Comparison of ENCODE assay signal across 31 cellular contexts in the genomic region with DNA sequence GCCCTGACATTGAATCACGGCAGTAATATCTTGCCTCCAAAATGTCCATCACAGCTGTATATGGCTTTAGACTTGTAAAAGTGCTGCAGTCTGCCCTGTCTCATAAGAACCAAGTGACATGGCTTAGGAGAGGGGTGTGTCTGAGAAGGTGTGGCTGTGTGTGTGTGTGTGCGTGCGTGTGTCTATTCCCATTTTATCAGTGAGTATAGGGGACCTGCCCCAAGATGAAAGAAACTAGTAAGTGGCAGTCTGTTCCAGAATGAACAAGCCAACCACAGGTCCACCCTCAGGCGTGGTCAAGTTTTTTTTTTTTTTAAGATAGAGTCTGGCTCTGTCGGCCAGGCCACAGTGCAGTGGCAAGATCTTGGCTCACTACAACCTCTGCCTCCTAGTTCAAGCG. TPM values are rescaled to one million over a fixed set of nuclear protein-coding genes. Genes with fewer than 3 reads are reported as not detected.
DNase-seq lines count a peak whose midpoint lies in the region; ATAC-seq and TF ChIP-seq lines count a peak whose summit lies in the region.
"Had no signal": no experiment of that assay in that cellular context is flagged by ENCODE, and none has a peak within 500 bp of the region (broad histone marks: within the 10 kb centered on the region; RNA-seq: fewer than 3 reads in every experiment).

No MANE protein-coding gene starts in this region.

- no peak overlapping the region for H3K27ac Mint-ChIP-seq in activated CD8-positive, alpha-beta T cell treated with anti-CD3 and anti-CD28 coated beads for 36 hours
- H3K27ac Mint-ChIP-seq in activated CD8-positive, alpha-beta T cell treated with anti-CD3 and anti-CD28 coated beads, Interleukin-2, amount 10 ng/mL, durations not matched to agents 7 days and 5 days = no peak overlapping the region
- H3K27ac Mint-ChIP-seq: brain; CD4-positive, alpha-beta T cell; neural progenitor cell; T-helper 17 cell had no signal

- no peak overlapping the region for H3K4me3 Mint-ChIP-seq in activated CD8-positive, alpha-beta T cell treated with anti-CD3 and anti-CD28 coated beads for 36 hours
- no peak overlapping the region for H3K4me3 Mint-ChIP-seq in activated CD8-positive, alpha-beta T cell treated with anti-CD3 and anti-CD28 coated beads, Interleukin-2, amount 10 ng/mL, durations not matched to agents 7 days and 5 days
- H3K4me3 Mint-ChIP-seq: brain; CD4-positive, alpha-beta T cell; neural progenitor cell; T-helper 17 cell had no signal

- no peak for ATAC-seq in activated CD8-positive, alpha-beta T cell treated with anti-CD3 and anti-CD28 coated beads for 36 hours
- ATAC-seq in activated CD8-positive, alpha-beta T cell treated with anti-CD3 and anti-CD28 coated beads, Interleukin-2, amount 10 ng/mL, durations not matched to agents 7 days and 5 days = no peak
- no peak for ATAC-seq in HG03354 (IDR thresholded peaks at IDR 0.05; ENCODE audit: poor library complexity, severe bottlenecking, unreplicated experiment)
- ATAC-seq: gastroesophageal sphincter had no signal

- DNase-seq in activated CD8-positive, alpha-beta T cell treated with anti-CD3 and anti-CD28 coated beads for 36 hours = peak; percentile 16
- no peak for DNase-seq in activated CD8-positive, alpha-beta T cell treated with anti-CD3 and anti-CD28 coated beads, Interleukin-2, amount 10 ng/mL, durations not matched to agents 7 days and 5 days
- DNase-seq in RWPE1 (ENCODE audit: low spot score) (no peak), esophagus squamous epithelium (lab: John Stamatoyannopoulos, UW) (no peak), stomach (no peak), left ventricle myocardium inferior (no peak)
- no peak for DNase-seq in activated CD4-positive, alpha-beta T cell treated with anti-CD3 and anti-CD28 coated beads, Interleukin-2, amount 50 U/mL, for 4 hours
- DNase-seq: activated gamma-delta T cell treated with Interleukin-2 at 50 U/mL for 16 hours; CD4-positive, alpha-beta T cell; effector CD4-positive, alpha-beta T cell; hypothalamus; KG1; NCI-H146; NCI-H510A treated with DMSO at 0.1 percent for 48 hours; sigmoid colon; stimulated activated CD4-positive, alpha-beta T cell treated with anti-CD3 and anti-CD28 coated beads, Interleukin-15, amount 100 ng/mL, for 24 hours; T-helper 17 cell had no signal

- CTCF ChIA-PET in activated CD8-positive, alpha-beta T cell treated with anti-CD3 and anti-CD28 coated beads for 36 hours (lab: Charles Lee) = interaction anchor here (5.2 kb wide), 1 partner anchor 15 kb away, joined by 40 read pairs; a partner anchor contains a TSS
- CTCF ChIA-PET in activated CD8-positive, alpha-beta T cell treated with anti-CD3 and anti-CD28 coated beads, Interleukin-2, amount 10 ng/mL, durations not matched to agents 7 days and 5 days (lab: Charles Lee) = interaction anchor here (1.9 kb wide), 1 partner anchor 10 kb away, joined by 5 read pairs; no protein-coding TSS in a partner anchor
- CTCF ChIA-PET in RWPE1 (lab: Yijun Ruan, JAX) = interaction anchor here (0.6 to 2.0 kb wide), 5 partner anchors 12 to 25 kb away, joined by 4 to 19 read pairs (median 9); a partner anchor contains a TSS

- peaks cover 6% of the 10 kb centered on the region for H3K27me3 Mint-ChIP-seq in activated CD8-positive, alpha-beta T cell treated with anti-CD3 and anti-CD28 coated beads for 36 hours
- H3K27me3 Mint-ChIP-seq in activated CD8-positive, alpha-beta T cell treated with anti-CD3 and anti-CD28 coated beads, Interleukin-2, amount 10 ng/mL, durations not matched to agents 7 days and 5 days (ENCODE audit: low read depth) = peaks cover 10% of the 10 kb centered on the region
- H3K27me3 Mint-ChIP-seq: CD4-positive, alpha-beta T cell; T-helper 17 cell had no signal

- no peak for TF ChIP-seq EP300 in stomach (IDR thresholded peaks at IDR 0.05)

- intact Hi-C loops in activated CD8-positive, alpha-beta T cell treated with anti-CD3 and anti-CD28 coated beads for 36 hours (cut with micrococcal nuclease) = no loop called here
- intact Hi-C loops in esophagus squamous epithelium (cut with DNase I) = no loop called here
- intact Hi-C loops in stomach (cut with DNase I; ENCODE audit: low total_unique reads) = no loop called here
- intact Hi-C loops in left ventricle myocardium inferior (cut with micrococcal nuclease) = no loop called here

- no peaks in the 10 kb centered on the region for H3K36me3 Mint-ChIP-seq in activated CD8-positive, alpha-beta T cell treated with anti-CD3 and anti-CD28 coated beads for 36 hours (ENCODE audit: low read depth)
- no peaks in the 10 kb centered on the region for H3K36me3 Mint-ChIP-seq in activated CD8-positive, alpha-beta T cell treated with anti-CD3 and anti-CD28 coated beads, Interleukin-2, amount 10 ng/mL, durations not matched to agents 7 days and 5 days (ENCODE audit: low read depth)
- H3K36me3 Mint-ChIP-seq: brain, neural progenitor cell had no signal

- H3K9me3 ChIP-seq in esophagus squamous epithelium = no peaks in the 10 kb centered on the region
- H3K9me3 ChIP-seq in stomach = peaks cover 0 to 4% (median 0%) of the 10 kb centered on the region in 4 donors
- peaks cover 8% of the 10 kb centered on the region for H3K9me3 ChIP-seq in left ventricle myocardium inferior (replicated peaks)
- H3K9me3 ChIP-seq: esophagus muscularis mucosa, gastroesophageal sphincter, prostate gland, sigmoid colon, SJSA1 had no signal

- peaks cover 19% of the 10 kb centered on the region for H3K4me1 Mint-ChIP-seq in activated CD8-positive, alpha-beta T cell treated with anti-CD3 and anti-CD28 coated beads for 36 hours (ENCODE audit: low read depth)
- peaks cover 21% of the 10 kb centered on the region for H3K4me1 Mint-ChIP-seq in activated CD8-positive, alpha-beta T cell treated with anti-CD3 and anti-CD28 coated beads, Interleukin-2, amount 10 ng/mL, durations not matched to agents 7 days and 5 days (ENCODE audit: low read depth)

- POLR2A ChIA-PET in activated CD8-positive, alpha-beta T cell treated with anti-CD3 and anti-CD28 coated beads for 36 hours (lab: Charles Lee) = no interaction called here
- POLR2A ChIA-PET in activated CD8-positive, alpha-beta T cell treated with anti-CD3 and anti-CD28 coated beads, Interleukin-2, amount 10 ng/mL, durations not matched to agents 7 days and 5 days (lab: Charles Lee) = no interaction called here
- POLR2A ChIA-PET in RWPE1 (lab: Yijun Ruan, JAX; ENCODE audit: low non-redundant PET) = no interaction called here

- H3K4me3 ChIP-seq in esophagus squamous epithelium (no peak overlapping the region), stomach (no peak overlapping the region), left ventricle myocardium inferior (no peak overlapping the region)
- H3K4me3 ChIP-seq: esophagus muscularis mucosa, gastroesophageal sphincter, neural progenitor cell, prostate gland, sigmoid colon, SJSA1 had no signal

- H3K27me3 ChIP-seq in esophagus squamous epithelium (no peaks in the 10 kb centered on the region), stomach (no peaks in the 10 kb centered on the region), left ventricle myocardium inferior (ENCODE audit: low read depth) (peaks cover 2% of the 10 kb centered on the region)
- H3K27me3 ChIP-seq: esophagus muscularis mucosa, gastroesophageal sphincter, SJSA1 had no signal

- H3K27ac ChIP-seq in RWPE1 (peak overlapping the region; percentile 67), esophagus squamous epithelium (peak overlapping the region in 3 of 4 donors; percentile 64 to 85 (median 82)), stomach (peak overlapping the region; percentile 13 to 71 (median 56)), left ventricle myocardium inferior (replicated peaks) (no peak overlapping the region)
- H3K27ac ChIP-seq: esophagus muscularis mucosa, gastroesophageal sphincter, neural progenitor cell, prostate gland, sigmoid colon, SJSA1, VCaP had no signal

- 49 to 60% methylated on average over 6 of the region's 6 CpGs for WGBS in esophagus squamous epithelium, 2 donors
- 31 to 79% (median 47%) methylated on average over 6 of the region's 6 CpGs for WGBS in stomach, 5 donors

- H3K36me3 ChIP-seq in esophagus squamous epithelium (no peaks in the 10 kb centered on the region), stomach (no peaks in the 10 kb centered on the region), left ventricle myocardium inferior (no peaks in the 10 kb centered on the region)
- H3K36me3 ChIP-seq: esophagus muscularis mucosa, gastroesophageal sphincter, neural progenitor cell, prostate gland, sigmoid colon, SJSA1 had no signal

- H3K4me1 ChIP-seq in esophagus squamous epithelium (peaks cover 1 to 50% (median 3%) of the 10 kb centered on the region in 3 donors), stomach (peaks cover 0 to 12% (median 0%) of the 10 kb centered on the region in 4 donors), left ventricle myocardium inferior (no peaks in the 10 kb centered on the region)
- H3K4me1 ChIP-seq: esophagus muscularis mucosa, gastroesophageal sphincter, prostate gland, sigmoid colon, SJSA1 had no signal

- peaks cover 1% of the 10 kb centered on the region for H3K9me3 Mint-ChIP-seq in activated CD8-positive, alpha-beta T cell treated with anti-CD3 and anti-CD28 coated beads for 36 hours
- H3K9me3 Mint-ChIP-seq in activated CD8-positive, alpha-beta T cell treated with anti-CD3 and anti-CD28 coated beads, Interleukin-2, amount 10 ng/mL, durations not matched to agents 7 days and 5 days (ENCODE audit: insufficient read depth) = no peaks in the 10 kb centered on the region
- H3K9me3 Mint-ChIP-seq: CD4-positive, alpha-beta T cell had no signal

- no peak for TF ChIP-seq CTCF in activated CD8-positive, alpha-beta T cell treated with anti-CD3 and anti-CD28 coated beads for 36 hours (IDR thresholded peaks at IDR 0.05)
- TF ChIP-seq CTCF in RWPE1 (conservative IDR thresholded peaks at IDR 0.05; ENCODE audit: low read depth) (no peak), esophagus squamous epithelium (IDR thresholded peaks at IDR 0.05) (no peak), stomach (IDR thresholded peaks at IDR 0.05) (no peak), left ventricle myocardium inferior (IDR thresholded peaks at IDR 0.05; ENCODE audit: borderline replicate concordance) (no peak)

- TF ChIP-seq POLR2A in esophagus squamous epithelium (IDR thresholded peaks at IDR 0.05) (no peak), stomach (IDR thresholded peaks at IDR 0.05) (no peak)

RNA-seq across cellular contexts. Expression of a gene that starts 5.6 kb away (rescaled TPM):
- under 1 TPM; 0.40 to 0.41 TPM for total RNA-seq in activated CD8-positive, alpha-beta T cell treated with anti-CD3 and anti-CD28 coated beads for 36 hours
- total RNA-seq in activated CD8-positive, alpha-beta T cell treated with anti-CD3 and anti-CD28 coated beads, Interleukin-2, amount 10 ng/mL, durations not matched to agents 7 days and 5 days = not detected
- 100 to 1,000 TPM in 3 of 4 donors, 10 to 100 TPM in 1; 94.0 to 146 (median 123) TPM for total RNA-seq in esophagus squamous epithelium
- total RNA-seq in stomach = 1 to 10 TPM in 4 of 5 donors, not detected in 1; 1.3 to 3.2 (median 1.7) TPM
- 10 to 100 TPM in 1 of 3 donors, 1 to 10 TPM in 2; 1.2 to 87.8 (median 1.4) TPM for polyA plus RNA-seq in stomach
- not detected for total RNA-seq in left ventricle myocardium inferior
- total RNA-seq: esophagus muscularis mucosa, mononuclear cell, sigmoid colon, SJSA1 had no signal
- polyA plus RNA-seq: liver had no signal

RNA-seq across cellular contexts. Expression of a gene that starts 14.6 kb away (rescaled TPM):
- 1 to 10 TPM; 6.1 TPM for total RNA-seq in activated CD8-positive, alpha-beta T cell treated with anti-CD3 and anti-CD28 coated beads for 36 hours
- 10 to 100 TPM; 17.8 to 18.4 TPM for total RNA-seq in activated CD8-positive, alpha-beta T cell treated with anti-CD3 and anti-CD28 coated beads, Interleukin-2, amount 10 ng/mL, durations not matched to agents 7 days and 5 days
- total RNA-seq in esophagus squamous epithelium (10 to 100 TPM; 17.4 to 25.9 (median 20.7) TPM), stomach (10 to 100 TPM in 4 of 5 donors, 1 to 10 TPM in 1; 1.8 to 24.2 (median 20.3) TPM), left ventricle myocardium inferior (21.3 TPM)
- 10 to 100 TPM in 1 of 3 donors, 1 to 10 TPM in 2; 5.7 to 10.8 (median 6.1) TPM for polyA plus RNA-seq in stomach

RNA-seq across cellular contexts. Expression of a gene that starts 35.8 kb away (rescaled TPM):
- 1 to 10 TPM; 6.3 to 6.5 TPM for total RNA-seq in activated CD8-positive, alpha-beta T cell treated with anti-CD3 and anti-CD28 coated beads for 36 hours
- total RNA-seq in activated CD8-positive, alpha-beta T cell treated with anti-CD3 and anti-CD28 coated beads, Interleukin-2, amount 10 ng/mL, durations not matched to agents 7 days and 5 days = 1 to 10 TPM; 3.1 to 4.3 TPM
- total RNA-seq in esophagus squamous epithelium (100 to 1,000 TPM; 168 to 506 (median 215) TPM), stomach (100 to 1,000 TPM in 4 of 5 donors, 10 to 100 TPM in 1; 58.6 to 394 (median 178) TPM), left ventricle myocardium inferior (0.55 TPM)
- polyA plus RNA-seq in stomach = 10 to 100 TPM; 16.8 to 76.8 (median 52.3) TPM

RNA-seq across cellular contexts. Expression of a gene that starts 49.5 kb away (rescaled TPM):
- not detected for total RNA-seq in activated CD8-positive, alpha-beta T cell treated with anti-CD3 and anti-CD28 coated beads for 36 hours
- total RNA-seq in activated CD8-positive, alpha-beta T cell treated with anti-CD3 and anti-CD28 coated beads, Interleukin-2, amount 10 ng/mL, durations not matched to agents 7 days and 5 days = not detected
- total RNA-seq in esophagus squamous epithelium (1 to 10 TPM in 3 of 4 donors, under 1 TPM in 1; 0.68 to 4.6 (median 1.3) TPM), stomach (10 to 100 TPM in 1 of 5 donors, 1 to 10 TPM in 3, under 1 TPM in 1; 0.89 to 20.0 (median 3.3) TPM), left ventricle myocardium inferior (11.1 TPM)
- 1 to 10 TPM in 2 of 3 donors, under 1 TPM in 1; 0.56 to 2.2 (median 1.5) TPM for polyA plus RNA-seq in stomach
- total RNA-seq: A172, mononuclear cell, SJSA1, T-helper 17 cell had no signal

RNA-seq across cellular contexts. Expression of a gene that starts 51.1 kb away (rescaled TPM):
- not detected for total RNA-seq in activated CD8-positive, alpha-beta T cell treated with anti-CD3 and anti-CD28 coated beads for 36 hours
- not detected for total RNA-seq in activated CD8-positive, alpha-beta T cell treated with anti-CD3 and anti-CD28 coated beads, Interleukin-2, amount 10 ng/mL, durations not matched to agents 7 days and 5 days
- total RNA-seq in esophagus squamous epithelium (under 1 TPM in 1 of 4 donors, not detected in 3; 0.68 TPM), stomach (10 to 100 TPM in 1 of 5 donors, 1 to 10 TPM in 1, not detected in 3; 2.2 to 20.0 TPM), left ventricle myocardium inferior (not detected)
- polyA plus RNA-seq in stomach = 1 to 10 TPM in 2 of 3 donors, under 1 TPM in 1; 0.63 to 4.1 (median 1.4) TPM
- total RNA-seq: A172; CD4-positive, alpha-beta T cell; cerebellum; esophagus muscularis mucosa; gastroesophageal sphincter; HT1080; liver; mononuclear cell; sigmoid colon; SJSA1; T-helper 17 cell; ureter had no signal
- polyA plus RNA-seq: liver had no signal

Comparison
In these comparisons a context has a peak if more than half of its experiments do, and no peak if none do; other contexts are left out.
1. RNA of a gene that starts 5.6 kb away (total RNA-seq): 94.0 to 146 TPM in esophagus squamous epithelium; 1.3 to 3.2 TPM in stomach, 0.40 to 0.41 TPM in activated CD8-positive, alpha-beta T cell treated with anti-CD3 and anti-CD28 coated beads for 36 hours, not detected in activated CD8-positive, alpha-beta T cell treated with anti-CD3 and anti-CD28 coated beads, Interleukin-2, amount 10 ng/mL, durations not matched to agents 7 days and 5 days and not detected in left ventricle myocardium inferior (single experiment); every median in the first group is over 10 times any median in the second.
2. RNA of a gene that starts 35.8 kb away (total RNA-seq): 168 to 506 TPM in esophagus squamous epithelium and 58.6 to 394 TPM in stomach; 6.3 to 6.5 TPM in activated CD8-positive, alpha-beta T cell treated with anti-CD3 and anti-CD28 coated beads for 36 hours, 3.1 to 4.3 TPM in activated CD8-positive, alpha-beta T cell treated with anti-CD3 and anti-CD28 coated beads, Interleukin-2, amount 10 ng/mL, durations not matched to agents 7 days and 5 days and 0.55 TPM in left ventricle myocardium inferior (single experiment); every median in the first group is over 4 times any median in the second.